22 cellular contexts compared by ENCODE assay signal in genomic region chr2:163637876-163638275, GRCh38.
A peak's percentile ranks its signal among the peaks of the same experiment; 100 is the strongest.
DNase-seq lines count a peak whose midpoint lies in the region; ATAC-seq, FAIRE-seq and TF ChIP-seq lines count a peak whose summit lies in the region.
"Had no signal": no experiment of that assay in that cellular context is flagged by ENCODE, and none has a peak within 500 bp of the region (broad histone marks: within the 10 kb centered on the region; RNA-seq: fewer than 3 reads in every experiment).

No MANE protein-coding gene starts in this region.

- H3K9me3 ChIP-seq in cardiac muscle cell (ENCODE audit: low read depth) = no peaks in the 10 kb centered on the region
- H3K9me3 ChIP-seq in right cardiac atrium (ENCODE audit: control insufficient read depth, low read length) = no peaks in the 10 kb centered on the region
- H3K9me3 ChIP-seq: BLaER1 had no signal

- TF ChIP-seq CTCF in cardiac muscle cell (IDR thresholded peaks at IDR 0.05; ENCODE audit: low read depth, low read length) = no peak

- intact Hi-C loops in right cardiac atrium (cut with DNase I) = no loop called here

- no peak for TF ChIP-seq POLR2A in GM12892 (IDR thresholded peaks at IDR 0.05; ENCODE audit: low read depth, low read length)

- no peak for FAIRE-seq in GM12892 (lab: Jason Lieb, UNC)
- FAIRE-seq: A204.1, GM12878, GM18507, H1, RCC 7860 had no signal

- H3K4me3 ChIP-seq in cardiac muscle cell (no peak overlapping the region), right cardiac atrium (ENCODE audit: low read length) (no peak overlapping the region)
- H3K4me3 ChIP-seq: BLaER1, GM12878 had no signal

- H3K36me3 ChIP-seq in cardiac muscle cell = no peaks in the 10 kb centered on the region
- H3K36me3 ChIP-seq: BLaER1 had no signal

- peaks cover 41% of the 10 kb centered on the region for H3K4me1 ChIP-seq in cardiac muscle cell (ENCODE audit: low read depth)
- H3K4me1 ChIP-seq in right cardiac atrium (ENCODE audit: control insufficient read depth, insufficient read depth, low read length) = peaks cover 7% of the 10 kb centered on the region
- H3K4me1 ChIP-seq: BLaER1 had no signal

- WGBS in right cardiac atrium = 70% methylated on average over 6 of the region's 6 CpGs

- H3K27me3 ChIP-seq in cardiac muscle cell (no peaks in the 10 kb centered on the region), right cardiac atrium (ENCODE audit: control insufficient read depth, insufficient read depth) (no peaks in the 10 kb centered on the region)
- H3K27me3 ChIP-seq: BLaER1 had no signal

- DNase-seq in cardiac muscle cell (ENCODE audit: low read depth in 1 of 2, low spot score in 1 of 2) = no peak
- no peak for DNase-seq in right cardiac atrium
- peak; percentile 76 for DNase-seq in NCI-H82 treated with DMSO at 0.1 percent for 48 hours (lab: John Stamatoyannopoulos, UW; ENCODE audit: unreplicated experiment)
- DNase-seq in globus pallidus (ENCODE audit: low spot score) = peak; percentile 23
- peak; percentile 54 for DNase-seq in retina
- DNase-seq in GM12892 (ENCODE audit: insufficient read length) = no peak
- no peak for DNase-seq in COLO829 (ENCODE audit: low spot score)
- DNase-seq: CD8-positive, alpha-beta T cell; DND-41; GDM1; NCI-H187 treated with DMSO at 0.1 percent for 48 hours; NCI-H2171; NCI-H774; SHP77 had no signal

- ATAC-seq in right cardiac atrium (no peak), GM19452 (IDR thresholded peaks at IDR 0.05; ENCODE audit: unreplicated experiment) (no peak)
- ATAC-seq: CD8-positive, alpha-beta T cell; GM12878 had no signal

- H3K27ac ChIP-seq in cardiac muscle cell (peak overlapping the region; percentile 62), right cardiac atrium (ENCODE audit: low read length) (no peak overlapping the region)
- H3K27ac ChIP-seq: BLaER1, HL-60 had no signal

Comparison
In these comparisons a context has a peak if more than half of its experiments do, and no peak if none do; other contexts are left out.
1. DNase-seq: peak in NCI-H82 treated with DMSO at 0.1 percent for 48 hours (single experiment), globus pallidus (single experiment) and retina (single experiment); none in cardiac muscle cell (0 of 2), right cardiac atrium (0 of 3), GM12892 (single experiment) and COLO829 (single experiment).